In genomic region chr20:562232-562897, GRCh38 we compare ENCODE assay signal across 17 cellular contexts. TPM values are rescaled to one million over a fixed set of nuclear protein-coding genes. Genes with fewer than 3 reads are reported as not detected.
"Had no signal": no experiment of that assay in that cellular context is flagged by ENCODE, and none has a peak within 500 bp of the region (broad histone marks: within the 10 kb centered on the region; RNA-seq: fewer than 3 reads in every experiment).

No MANE protein-coding gene starts in this region.

- H3K36me3 ChIP-seq: colonic mucosa, gastrocnemius medialis, heart left ventricle, ovary, suprapubic skin, transverse colon, vagina had no signal

- FAIRE-seq: kidney, small intestine had no signal

- H2AFZ ChIP-seq: hepatocyte had no signal

- H3K27me3 ChIP-seq: colonic mucosa, gastrocnemius medialis, heart left ventricle, hepatocyte, ovary, vagina had no signal

- H3K9me3 ChIP-seq: colonic mucosa, gastrocnemius medialis, heart left ventricle, ovary, suprapubic skin, transverse colon, vagina had no signal

- H3K4me3 ChIP-seq: colonic mucosa, gastrocnemius medialis, heart left ventricle, hepatocyte, lung, ovary, suprapubic skin, transverse colon, vagina had no signal

- H3K4me1 ChIP-seq: colonic mucosa, transverse colon, vagina had no signal

- H3K4me2 ChIP-seq: hepatocyte had no signal

- H3K27ac ChIP-seq: colonic mucosa, gastrocnemius medialis, heart left ventricle, hepatocyte, ovary, suprapubic skin, transverse colon, vagina had no signal

- DNase-seq: effector CD8-positive, alpha-beta T cell; kidney; natural killer cell had no signal

- H3K79me2 ChIP-seq: hepatocyte had no signal

RNA-seq across cellular contexts. Expression of gene TCF15, which starts 47.7 kb away (rescaled TPM):
- total RNA-seq: hepatocyte, left lobe of liver, liver, mononuclear cell, transverse colon, vagina had no signal
- polyA plus RNA-seq: hepatocyte, liver, neural cell had no signal
